In genomic region chr3:100123112-100123511, GRCh38 we compare ENCODE assay signal across 20 cellular contexts. TPM values are rescaled to one million over a fixed set of nuclear protein-coding genes. Genes with fewer than 3 reads are reported as not detected.
DNase-seq lines count a peak whose midpoint lies in the region; ATAC-seq, FAIRE-seq and TF ChIP-seq lines count a peak whose summit lies in the region.
"Had no signal": no experiment of that assay in that cellular context is flagged by ENCODE, and none has a peak within 500 bp of the region (broad histone marks: within the 10 kb centered on the region; RNA-seq: fewer than 3 reads in every experiment).

No MANE protein-coding gene starts in this region.

- no peak overlapping the region for H3K9ac ChIP-seq in astrocyte (ENCODE audit: low read length)

- peaks cover 1% of the 10 kb centered on the region for H3K9me3 Mint-ChIP-seq in astrocyte (ENCODE audit: unreplicated experiment)
- no peaks in the 10 kb centered on the region for H3K9me3 Mint-ChIP-seq in neural crest cell
- H3K9me3 Mint-ChIP-seq: CD8-positive, alpha-beta memory T cell had no signal

- H3K27ac ChIP-seq in heart right ventricle (peak overlapping the region in 7 of 10 donors; percentile 3 to 75 (median 59)), astrocyte (ENCODE audit: low read depth, low read length) (no peak overlapping the region), tibial artery (peak overlapping the region; percentile 43 to 57)

- H3K4me1 ChIP-seq in heart right ventricle = peaks cover 13 to 60% (median 43%) of the 10 kb centered on the region in 9 donors
- H3K4me1 ChIP-seq in astrocyte (ENCODE audit: insufficient read depth, low read length) = peaks cover 5% of the 10 kb centered on the region
- peaks cover 0 to 51% (median 21%) of the 10 kb centered on the region in 4 donors for H3K4me1 ChIP-seq in tibial artery

- DNase-seq in heart right ventricle = no peak
- no peak for DNase-seq in Right ventricle myocardium inferior (ENCODE audit: missing footprints)
- no peak for DNase-seq in astrocyte (ENCODE audit: low read depth)
- DNase-seq in neural crest cell (ENCODE audit: low read depth, low spot score) = no peak
- DNase-seq in tibial artery = no peak
- DNase-seq in HuH-7.5 (ENCODE audit: low spot score) = no peak
- DNase-seq: AML-193; C1 segment of cervical spinal cord; CD8-positive, alpha-beta memory T cell; GDM1; Karpas-422; NCI-H1694; NCI-H2081; NCI-H446; NCI-H526; Right ventricle myocardium superior had no signal

- H3K4me3 Mint-ChIP-seq in astrocyte (ENCODE audit: unreplicated experiment) = no peak overlapping the region
- H3K4me3 Mint-ChIP-seq in neural crest cell = no peak overlapping the region
- H3K4me3 Mint-ChIP-seq: CD8-positive, alpha-beta memory T cell had no signal

- H3K27me3 Mint-ChIP-seq in astrocyte (ENCODE audit: low read depth, unreplicated experiment) = no peaks in the 10 kb centered on the region
- H3K27me3 Mint-ChIP-seq in neural crest cell (ENCODE audit: low read depth) = no peaks in the 10 kb centered on the region
- H3K27me3 Mint-ChIP-seq: CD8-positive, alpha-beta memory T cell had no signal

- no peaks in the 10 kb centered on the region for H3K9me3 ChIP-seq in heart right ventricle
- H3K9me3 ChIP-seq in astrocyte (ENCODE audit: insufficient read depth, low read depth, low read length) = no peaks in the 10 kb centered on the region
- H3K9me3 ChIP-seq in tibial artery = no peaks in the 10 kb centered on the region

- H3K4me2 ChIP-seq in astrocyte (ENCODE audit: low read length) = no peak overlapping the region

- H4K20me1 ChIP-seq in astrocyte (ENCODE audit: insufficient read depth, low read length) = no peaks in the 10 kb centered on the region

- peak overlapping the region; percentile 5 for H3K27ac Mint-ChIP-seq in astrocyte (ENCODE audit: unreplicated experiment)
- peak overlapping the region; percentile 78 for H3K27ac Mint-ChIP-seq in neural crest cell (ENCODE audit: unreplicated experiment)
- H3K27ac Mint-ChIP-seq: CD8-positive, alpha-beta memory T cell had no signal

- H3K36me3 Mint-ChIP-seq in astrocyte (ENCODE audit: low read depth, unreplicated experiment) (peaks cover 2% of the 10 kb centered on the region), neural crest cell (ENCODE audit: low read depth) (peaks cover 2% of the 10 kb centered on the region)

- ATAC-seq in heart right ventricle (no peak), Right ventricle myocardium inferior (no peak), HG03354 (IDR thresholded peaks at IDR 0.05; ENCODE audit: poor library complexity, severe bottlenecking, unreplicated experiment) (no peak), HG03135 (IDR thresholded peaks at IDR 0.05; ENCODE audit: unreplicated experiment) (no peak)

- TF ChIP-seq CTCF in heart right ventricle (IDR thresholded peaks at IDR 0.05) (no peak), astrocyte (IDR thresholded peaks at IDR 0.05; ENCODE audit: insufficient read depth, low read depth, low read length) (no peak), neural crest cell (conservative IDR thresholded peaks at IDR 0.05) (no peak), tibial artery (IDR thresholded peaks at IDR 0.05) (no peak)

- H3K27me3 ChIP-seq in heart right ventricle (no peaks in the 10 kb centered on the region), astrocyte (ENCODE audit: insufficient read depth, low read length) (no peaks in the 10 kb centered on the region), tibial artery (no peaks in the 10 kb centered on the region)

- H3K79me2 ChIP-seq in astrocyte (ENCODE audit: insufficient read depth, low read length) = no peaks in the 10 kb centered on the region

- whole genome bisulfite sequencing in heart right ventricle, 2 donors = 85 to 97% methylated on average over 4 of the region's 4 CpGs

- FAIRE-seq in astrocyte (lab: Jason Lieb, UNC) = no peak
- FAIRE-seq: H1 had no signal

- no peaks in the 10 kb centered on the region for H3K36me3 ChIP-seq in heart right ventricle
- no peaks in the 10 kb centered on the region for H3K36me3 ChIP-seq in astrocyte (ENCODE audit: insufficient read depth, low read length)
- H3K36me3 ChIP-seq in tibial artery = no peaks in the 10 kb centered on the region

- H3K4me1 Mint-ChIP-seq in astrocyte (ENCODE audit: low read depth, unreplicated experiment) = peaks cover 3% of the 10 kb centered on the region
- H3K4me1 Mint-ChIP-seq in neural crest cell = peaks cover 42% of the 10 kb centered on the region
- H3K4me1 Mint-ChIP-seq: CD8-positive, alpha-beta memory T cell had no signal

- no peak overlapping the region for H3K4me3 ChIP-seq in heart right ventricle
- H3K4me3 ChIP-seq in astrocyte (ENCODE audit: insufficient read depth, low read depth, low read length) = no peak overlapping the region
- H3K4me3 ChIP-seq in tibial artery = no peak overlapping the region

- intact Hi-C loops in heart right ventricle (cut with DNase I) = no loop called here
- intact Hi-C loops in Right ventricle myocardium inferior (cut with DNase I) = no loop called here
- intact Hi-C loops in tibial artery (cut with DNase I; ENCODE audit: low total_unique reads) = no loop called here

- no peak overlapping the region for H2AFZ ChIP-seq in astrocyte (ENCODE audit: low read depth, low read length)

RNA-seq across cellular contexts. Expression of gene FILIP1L, which starts 8.8 kb away (rescaled TPM):
- total RNA-seq in heart right ventricle (100 to 1,000 TPM in 4 of 10 donors, 10 to 100 TPM in 6; 19.4 to 134 (median 69.3) TPM), Right ventricle myocardium inferior (41.3 TPM), astrocyte (209 and 230 TPM in 2 replicates), neural crest cell (9.8 TPM in 2 replicates)
- 10 to 100 TPM; 15.9 to 42.0 TPM for polyA plus RNA-seq in heart right ventricle
- total RNA-seq: SK-MEL-5 had no signal
